In genomic region chr5:121949885-121950284, GRCh38 we compare ENCODE assay signal across 8 cellular contexts. TPM values are rescaled to one million over a fixed set of nuclear protein-coding genes. Genes with fewer than 3 reads are reported as not detected.
DNase-seq lines count a peak whose midpoint lies in the region; ATAC-seq, FAIRE-seq and TF ChIP-seq lines count a peak whose summit lies in the region.

No MANE protein-coding gene starts in this region.

- peak; percentile 62 for DNase-seq in AG10803 (ENCODE audit: low read depth)
- no peak for DNase-seq in GM12891 (ENCODE audit: insufficient read length, low spot score)
- DNase-seq in NCI-H82 (lab: John Stamatoyannopoulos, UW), result peak; percentile 73
- DNase-seq in cardiac fibroblast (ENCODE audit: low read depth in 2 of 2), result peak; percentile 71 to 74
- DNase-seq in memory B cell (ENCODE audit: low spot score in 2 of 2), result no peak
- no peak for DNase-seq in activated effector memory CD4-positive, alpha-beta T cell treated with Interleukin-2 at 50 U/mL for 16 hours

- H3K4me3 ChIP-seq in AG10803 (ENCODE audit: low read length) (no peak overlapping the region), cardiac fibroblast (replicated peaks in 1 of 2; ENCODE audit: low read depth in 2 of 2, low read length in 2 of 2) (no peak overlapping the region)

- H3K4me1 Mint-ChIP-seq in memory B cell, result no peaks in the 10 kb centered on the region

- no peaks in the 10 kb centered on the region for H3K9me3 Mint-ChIP-seq in memory B cell

- no peaks in the 10 kb centered on the region for H3K36me3 Mint-ChIP-seq in memory B cell

- H3K4me3 Mint-ChIP-seq in memory B cell, result no peak overlapping the region

- no peak overlapping the region for H3K27ac Mint-ChIP-seq in memory B cell

- peak; percentile 86 for ATAC-seq in HG03354 (IDR thresholded peaks at IDR 0.05; ENCODE audit: poor library complexity, severe bottlenecking, unreplicated experiment)
- peak; percentile 44 for ATAC-seq in memory B cell (ENCODE audit: low read depth)
- no peak for ATAC-seq in HG02610 (IDR thresholded peaks at IDR 0.05; ENCODE audit: unreplicated experiment)

- H3K27me3 Mint-ChIP-seq in memory B cell, result peaks cover 2% of the 10 kb centered on the region

- peak; percentile 16 for FAIRE-seq in GM12891 (lab: Jason Lieb, UNC)

- peak; percentile 87 for TF ChIP-seq CTCF in AG10803 (conservative IDR thresholded peaks at IDR 0.05; ENCODE audit: low read length)
- TF ChIP-seq CTCF in cardiac fibroblast (IDR thresholded peaks at IDR 0.05; ENCODE audit: low read depth, low read length), result peak; percentile 58

- no peak for TF ChIP-seq POLR2A in GM12891 (IDR thresholded peaks at IDR 0.05; ENCODE audit: low read depth, low read length)

TF ChIP-seq in GM12891, 5 proteins besides CTCF, POLR2A, EP300 and RAD21:
- TF ChIP-seq SPI1 (IDR thresholded peaks at IDR 0.05; ENCODE audit: low read depth, low read length) (no peak), POLR2AphosphoS5 (IDR thresholded peaks at IDR 0.05; ENCODE audit: low read depth, low read length) (no peak), PAX5 (IDR thresholded peaks at IDR 0.05; ENCODE audit: insufficient read depth, low read length, severe bottlenecking) (no peak), TAF1 (IDR thresholded peaks at IDR 0.05; ENCODE audit: low read depth, low read length) (no peak), POU2F2 (IDR thresholded peaks at IDR 0.05; ENCODE audit: low read depth, low read length) (no peak)

RNA-seq across cellular contexts. Expression of gene SRFBP1, which starts 11.9 kb away (rescaled TPM):
- 4.6 TPM for polyA plus RNA-seq in GM12891 (2012; ENCODE audit: low read depth, missing spikeins)

Comparison
In these comparisons a context has a peak if more than half of its experiments do, and no peak if none do; other contexts are left out.
1. DNase-seq: peak in AG10803 (single experiment), NCI-H82 (single experiment) and cardiac fibroblast (2 of 2); none in GM12891 (single experiment), memory B cell (0 of 2) and activated effector memory CD4-positive, alpha-beta T cell treated with Interleukin-2 at 50 U/mL for 16 hours (single experiment).